Comparison of ENCODE assay signal across 14 cellular contexts in the genomic region with DNA sequence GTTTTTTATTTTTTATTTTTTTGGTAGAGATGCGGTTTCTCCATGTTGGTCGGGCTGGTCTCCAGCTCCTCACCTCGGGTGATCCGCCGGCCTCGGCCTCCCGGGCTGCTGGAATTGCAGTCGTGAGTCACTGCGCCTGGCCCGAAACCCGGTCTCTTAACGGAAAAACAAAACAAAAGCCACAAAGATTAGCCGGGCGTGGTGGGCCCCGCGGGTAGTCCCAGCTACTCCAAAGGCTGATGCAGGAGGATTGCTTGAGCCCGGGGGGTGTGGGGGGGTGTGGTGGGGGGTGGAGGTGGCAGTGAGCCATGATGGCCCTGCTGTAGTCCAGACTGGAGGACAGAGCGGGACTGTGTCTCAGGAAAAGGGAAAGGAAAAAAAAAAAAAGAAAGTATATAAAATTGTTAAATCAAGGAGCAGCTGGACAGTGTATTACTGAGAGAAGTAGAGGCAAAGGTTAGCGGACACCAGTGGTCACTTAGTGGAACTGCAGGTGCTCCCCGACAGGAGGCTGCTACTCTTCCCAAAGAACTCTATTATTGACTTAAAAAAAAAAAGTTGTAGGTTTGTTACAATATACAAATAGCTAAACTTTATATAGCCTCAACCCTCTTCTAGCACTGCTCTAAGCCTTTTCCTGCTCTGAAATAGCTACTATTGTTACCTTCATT. TPM values are rescaled to one million over a fixed set of nuclear protein-coding genes. Genes with fewer than 3 reads are reported as not detected.
DNase-seq lines count a peak whose midpoint lies in the region; ATAC-seq and TF ChIP-seq lines count a peak whose summit lies in the region.
"Had no signal": no experiment of that assay in that cellular context is flagged by ENCODE, and none has a peak within 500 bp of the region (broad histone marks: within the 10 kb centered on the region; RNA-seq: fewer than 3 reads in every experiment).

No MANE protein-coding gene starts in this region.

- CTCF ChIA-PET in CD4-positive, alpha-beta T cell (lab: Charles Lee), result no interaction called here

- no peaks in the 10 kb centered on the region for H3K9me3 Mint-ChIP-seq in CD4-positive, alpha-beta T cell

- no peak for ATAC-seq in CD4-positive, alpha-beta T cell (ENCODE audit: poor library complexity)
- ATAC-seq in GM18517 (IDR thresholded peaks at IDR 0.05; ENCODE audit: unreplicated experiment), result no peak
- ATAC-seq: activated CD8-positive, alpha-beta memory T cell treated with anti-CD3 and anti-CD28 coated beads, Interleukin-2, amount 10 ng/mL, durations not matched to agents 7 days and 5 days had no signal

- H3K4me1 Mint-ChIP-seq in CD4-positive, alpha-beta T cell (ENCODE audit: low read depth), result no peaks in the 10 kb centered on the region
- H3K4me1 Mint-ChIP-seq: activated CD8-positive, alpha-beta memory T cell treated with anti-CD3 and anti-CD28 coated beads, Interleukin-2, amount 10 ng/mL, durations not matched to agents 7 days and 5 days; activated naive CD8-positive, alpha-beta T cell treated with anti-CD3 and anti-CD28 coated beads, Interleukin-2, amount 10 ng/mL, durations not matched to agents 7 days and 5 days had no signal

- POLR2A ChIA-PET in CD4-positive, alpha-beta T cell (lab: Charles Lee), result no interaction called here

- peaks cover 11% of the 10 kb centered on the region for H3K27me3 ChIP-seq in SJSA1 (replicated peaks)
- H3K27me3 ChIP-seq in CD4-positive, alpha-beta T cell (ENCODE audit: control insufficient read depth, insufficient read depth, low read length), result no peaks in the 10 kb centered on the region

- no peak overlapping the region for H3K4me3 ChIP-seq in SJSA1
- no peak overlapping the region for H3K4me3 ChIP-seq in fibroblast of the aortic adventitia (ENCODE audit: low read depth, low read length)

- H3K36me3 Mint-ChIP-seq in CD4-positive, alpha-beta T cell (ENCODE audit: low read depth), result no peaks in the 10 kb centered on the region
- H3K36me3 Mint-ChIP-seq: activated CD8-positive, alpha-beta memory T cell treated with anti-CD3 and anti-CD28 coated beads, Interleukin-2, amount 10 ng/mL, durations not matched to agents 7 days and 5 days; activated naive CD8-positive, alpha-beta T cell treated with anti-CD3 and anti-CD28 coated beads, Interleukin-2, amount 10 ng/mL, durations not matched to agents 7 days and 5 days had no signal

- peak; percentile 8 for TF ChIP-seq CTCF in fibroblast of the aortic adventitia (IDR thresholded peaks at IDR 0.05; ENCODE audit: insufficient read depth, low read length)
- no peak for TF ChIP-seq CTCF in CD4-positive, alpha-beta T cell (IDR thresholded peaks at IDR 0.05)

- DNase-seq in DMS114 treated with DMSO at 0.1 percent for 48 hours (lab: John Stamatoyannopoulos, UW; ENCODE audit: unreplicated experiment) (peak; percentile 3), HT-29 (ENCODE audit: low spot score) (peak; percentile 46), SJSA1 (ENCODE audit: low read depth in 1 of 2, low spot score in 2 of 2) (peak; percentile 78 to 91), fibroblast of the aortic adventitia (ENCODE audit: low read depth) (no peak), NCI-H510A treated with DMSO at 0.1 percent for 48 hours (lab: John Stamatoyannopoulos, UW) (no peak)
- no peak for DNase-seq in CD4-positive, alpha-beta T cell
- no peak for DNase-seq in stimulated activated CD4-positive, alpha-beta T cell treated with anti-CD3 and anti-CD28 coated beads, Interleukin-4, amount 100 ng/mL, for 24 hours
- DNase-seq: activated CD8-positive, alpha-beta memory T cell treated with anti-CD3 and anti-CD28 coated beads, Interleukin-2, amount 10 ng/mL, durations not matched to agents 7 days and 5 days; activated naive CD8-positive, alpha-beta T cell treated with anti-CD3 and anti-CD28 coated beads, Interleukin-2, amount 10 ng/mL, durations not matched to agents 7 days and 5 days; C1 segment of cervical spinal cord; NCI-H1694 treated with DMSO at 0.1 percent for 48 hours; NK-92 treated with Interleukin-12 subunit alpha and Interleukin-12 subunit beta, amount 100 ng/mL, for 24 hours; right cardiac atrium had no signal

- H3K27me3 Mint-ChIP-seq in CD4-positive, alpha-beta T cell, result peaks cover 12% of the 10 kb centered on the region
- H3K27me3 Mint-ChIP-seq: activated CD8-positive, alpha-beta memory T cell treated with anti-CD3 and anti-CD28 coated beads, Interleukin-2, amount 10 ng/mL, durations not matched to agents 7 days and 5 days; activated naive CD8-positive, alpha-beta T cell treated with anti-CD3 and anti-CD28 coated beads, Interleukin-2, amount 10 ng/mL, durations not matched to agents 7 days and 5 days had no signal

- H3K4me1 ChIP-seq in SJSA1 (replicated peaks), result peaks cover 16% of the 10 kb centered on the region

- H3K9me3 ChIP-seq in SJSA1 (replicated peaks), result no peaks in the 10 kb centered on the region; the same call in 1 of the 2 replicates
- H3K9me3 ChIP-seq in CD4-positive, alpha-beta T cell (ENCODE audit: control insufficient read depth, low read length), result no peaks in the 10 kb centered on the region

- H3K27ac ChIP-seq in SJSA1, result peak overlapping the region; percentile 76
- no peak overlapping the region for H3K27ac ChIP-seq in CD4-positive, alpha-beta T cell (ENCODE audit: low read depth, low read length)

- intact Hi-C loops in CD4-positive, alpha-beta T cell (cut with DNase I, micrococcal nuclease), result no loop called here

- no peaks in the 10 kb centered on the region for H3K36me3 ChIP-seq in SJSA1

- no peak overlapping the region for H3K4me3 Mint-ChIP-seq in CD4-positive, alpha-beta T cell
- H3K4me3 Mint-ChIP-seq: activated CD8-positive, alpha-beta memory T cell treated with anti-CD3 and anti-CD28 coated beads, Interleukin-2, amount 10 ng/mL, durations not matched to agents 7 days and 5 days; activated naive CD8-positive, alpha-beta T cell treated with anti-CD3 and anti-CD28 coated beads, Interleukin-2, amount 10 ng/mL, durations not matched to agents 7 days and 5 days had no signal

- H3K27ac Mint-ChIP-seq in CD4-positive, alpha-beta T cell, result no peak overlapping the region
- H3K27ac Mint-ChIP-seq: activated CD8-positive, alpha-beta memory T cell treated with anti-CD3 and anti-CD28 coated beads, Interleukin-2, amount 10 ng/mL, durations not matched to agents 7 days and 5 days; activated naive CD8-positive, alpha-beta T cell treated with anti-CD3 and anti-CD28 coated beads, Interleukin-2, amount 10 ng/mL, durations not matched to agents 7 days and 5 days had no signal

RNA-seq across cellular contexts. Expression of a gene that starts 30.3 kb away (rescaled TPM):
- total RNA-seq in HT-29 (2014; rRNA removed; shearing (Covaris generic)), result 10.5 and 15.6 TPM in 2 replicates
- 21.2 and 42.3 TPM in 2 replicates for total RNA-seq in SJSA1 (2014; rRNA removed; shearing (Covaris generic))
- 17.3 and 37.5 TPM in 2 replicates for total RNA-seq in fibroblast of the aortic adventitia (ENCODE audit: low replicate concordance)
- total RNA-seq in CD4-positive, alpha-beta T cell, result 10 to 100 TPM; 24.2 to 24.5 TPM

Comparison
In these comparisons a context has a peak if more than half of its experiments do, and no peak if none do; other contexts are left out.
1. DNase-seq: peak in DMS114 treated with DMSO at 0.1 percent for 48 hours (single experiment), HT-29 (single experiment) and SJSA1 (2 of 2); none in fibroblast of the aortic adventitia (single experiment), CD4-positive, alpha-beta T cell (0 of 10), NCI-H510A treated with DMSO at 0.1 percent for 48 hours (single experiment) and stimulated activated CD4-positive, alpha-beta T cell treated with anti-CD3 and anti-CD28 coated beads, Interleukin-4, amount 100 ng/mL, for 24 hours (single experiment).